ENCODE assay signal across 23 cellular contexts in the genomic region with DNA sequence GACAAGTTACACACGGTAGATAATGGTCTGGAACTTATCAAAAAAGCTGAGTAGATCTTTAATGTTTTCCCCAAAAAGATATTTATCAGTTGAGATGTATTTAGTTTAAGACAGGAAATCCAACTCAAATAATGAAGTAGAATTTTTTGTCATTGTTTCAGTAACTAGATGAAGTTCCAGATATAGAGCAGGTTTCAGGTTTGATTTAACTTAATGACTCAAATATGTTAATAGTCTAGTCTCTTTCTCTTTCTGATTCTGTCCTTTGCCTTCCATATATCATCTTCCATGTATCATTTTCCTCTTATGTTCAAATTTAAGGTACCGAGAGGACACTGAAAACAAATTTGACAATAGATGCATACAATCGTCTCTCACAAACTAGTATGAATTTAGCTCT. TPM values are rescaled to one million over a fixed set of nuclear protein-coding genes. Genes with fewer than 3 reads are reported as not detected.
DNase-seq lines count a peak whose midpoint lies in the region; ATAC-seq and TF ChIP-seq lines count a peak whose summit lies in the region.
"Had no signal": no experiment of that assay in that cellular context is flagged by ENCODE, and none has a peak within 500 bp of the region (broad histone marks: within the 10 kb centered on the region; RNA-seq: fewer than 3 reads in every experiment).

No MANE protein-coding gene starts in this region.

- H3K4me3 Mint-ChIP-seq in activated T-cell treated with anti-CD3 and anti-CD28 coated beads, Interleukin-2, amount 50 U/mL, for 72 hours = peak overlapping the region; percentile 18 to 35
- H3K4me3 Mint-ChIP-seq in activated T-helper 17 cell treated with anti-CD3 and anti-CD28 coated beads, Interleukin-2, amount 50 U/mL, for 72 hours = peak overlapping the region; percentile 50
- no peak overlapping the region for H3K4me3 Mint-ChIP-seq in stimulated activated naive CD8-positive, alpha-beta T cell treated with anti-CD3 and anti-CD28 coated beads, Interleukin-15, amount 100 ng/mL, for 72 hours
- H3K4me3 Mint-ChIP-seq: CD4-positive, alpha-beta T cell; H9; HFFc6; IgD-negative memory B cell had no signal

- H3K4me1 Mint-ChIP-seq in activated T-cell treated with anti-CD3 and anti-CD28 coated beads, Interleukin-2, amount 50 U/mL, for 72 hours (ENCODE audit: low read depth) = peaks cover 31% of the 10 kb centered on the region
- H3K4me1 Mint-ChIP-seq in activated T-helper 17 cell treated with anti-CD3 and anti-CD28 coated beads, Interleukin-2, amount 50 U/mL, for 72 hours = peaks cover 34% of the 10 kb centered on the region
- peaks cover 47% of the 10 kb centered on the region for H3K4me1 Mint-ChIP-seq in stimulated activated naive CD8-positive, alpha-beta T cell treated with anti-CD3 and anti-CD28 coated beads, Interleukin-15, amount 100 ng/mL, for 72 hours
- H3K4me1 Mint-ChIP-seq: IgD-negative memory B cell had no signal

- peaks cover 0 to 2% of the 10 kb centered on the region in 2 donors for H3K9me3 ChIP-seq in ovary

- H3K36me3 Mint-ChIP-seq in activated T-cell treated with anti-CD3 and anti-CD28 coated beads, Interleukin-2, amount 50 U/mL, for 72 hours (ENCODE audit: insufficient read depth in 2 of 2) = peaks cover 14 to 17% of the 10 kb centered on the region in 2 donors
- H3K36me3 Mint-ChIP-seq in activated T-helper 17 cell treated with anti-CD3 and anti-CD28 coated beads, Interleukin-2, amount 50 U/mL, for 72 hours (ENCODE audit: low read depth) = no peaks in the 10 kb centered on the region

- H3K27ac Mint-ChIP-seq in activated T-cell treated with anti-CD3 and anti-CD28 coated beads, Interleukin-2, amount 50 U/mL, for 72 hours = no peak overlapping the region
- peak overlapping the region; percentile 23 for H3K27ac Mint-ChIP-seq in activated T-helper 17 cell treated with anti-CD3 and anti-CD28 coated beads, Interleukin-2, amount 50 U/mL, for 72 hours
- peak overlapping the region in 1 of 2 donors; percentile 81 for H3K27ac Mint-ChIP-seq in stimulated activated naive CD8-positive, alpha-beta T cell treated with anti-CD3 and anti-CD28 coated beads, Interleukin-15, amount 100 ng/mL, for 72 hours
- H3K27ac Mint-ChIP-seq: CD4-positive, alpha-beta T cell; H9; HFFc6; IgD-negative memory B cell had no signal

- no peaks in the 10 kb centered on the region for H3K4me1 ChIP-seq in ovary (ENCODE audit: insufficient read depth)

- TF ChIP-seq POLR2A in ovary (IDR thresholded peaks at IDR 0.05) = no peak

- TF ChIP-seq CTCF in ovary (IDR thresholded peaks at IDR 0.05) = no peak

- intact Hi-C loops in ovary (cut with DNase I) = no loop called here

- H3K27me3 ChIP-seq in ovary = no peaks in the 10 kb centered on the region

- DNase-seq in activated T-cell treated with anti-CD3 and anti-CD28 coated beads, Interleukin-2, amount 50 U/mL, for 72 hours = no peak
- DNase-seq in activated T-cell treated with anti-CD3 and anti-CD28 coated beads for 4 hours = no peak
- DNase-seq in stimulated activated naive CD8-positive, alpha-beta T cell treated with anti-CD3 and anti-CD28 coated beads, Interleukin-15, amount 100 ng/mL, for 72 hours = no peak
- no peak for DNase-seq in kidney tubule cell (ENCODE audit: low spot score)
- DNase-seq in ovary = no peak
- DNase-seq: CD4-positive, alpha-beta T cell; COR-L47; DMS79; GM23248; H9; HFFc6; NCI-H1105; NCI-H146; NCI-H2029; NCI-H226; NCI-H510A treated with DMSO at 0.1 percent for 48 hours; NCI-H748 treated with DMSO at 0.1 percent for 48 hours; NK-92 treated with Interleukin-12 subunit alpha and Interleukin-12 subunit beta, amount 100 ng/mL, for 24 hours; SHP77 treated with DMSO at 0.1 percent for 48 hours had no signal

- no peaks in the 10 kb centered on the region for H3K36me3 ChIP-seq in ovary

- no peaks in the 10 kb centered on the region for H3K27me3 Mint-ChIP-seq in activated T-cell treated with anti-CD3 and anti-CD28 coated beads, Interleukin-2, amount 50 U/mL, for 72 hours (ENCODE audit: low read depth)
- no peaks in the 10 kb centered on the region for H3K27me3 Mint-ChIP-seq in activated T-helper 17 cell treated with anti-CD3 and anti-CD28 coated beads, Interleukin-2, amount 50 U/mL, for 72 hours
- H3K27me3 Mint-ChIP-seq in stimulated activated naive CD8-positive, alpha-beta T cell treated with anti-CD3 and anti-CD28 coated beads, Interleukin-15, amount 100 ng/mL, for 72 hours = no peaks in the 10 kb centered on the region
- H3K27me3 Mint-ChIP-seq: CD4-positive, alpha-beta T cell had no signal

- WGBS in ovary, 3 donors = 82 to 87% (median 84%) methylated on average over 3 of the region's 3 CpGs

- H3K9me3 Mint-ChIP-seq in activated T-cell treated with anti-CD3 and anti-CD28 coated beads, Interleukin-2, amount 50 U/mL, for 72 hours = peaks cover 10 to 18% of the 10 kb centered on the region in 2 donors
- peaks cover 19% of the 10 kb centered on the region for H3K9me3 Mint-ChIP-seq in activated T-helper 17 cell treated with anti-CD3 and anti-CD28 coated beads, Interleukin-2, amount 50 U/mL, for 72 hours
- H3K9me3 Mint-ChIP-seq in stimulated activated naive CD8-positive, alpha-beta T cell treated with anti-CD3 and anti-CD28 coated beads, Interleukin-15, amount 100 ng/mL, for 72 hours = peaks cover 19 to 31% of the 10 kb centered on the region in 2 donors

- TF ChIP-seq EP300 in ovary (IDR thresholded peaks at IDR 0.05) = no peak

- H3K4me3 ChIP-seq in ovary = no peak overlapping the region
- H3K4me3 ChIP-seq: GM23248 had no signal

- no peak overlapping the region for H3K27ac ChIP-seq in ovary
- H3K27ac ChIP-seq: GM23248, RWPE1 had no signal

- ATAC-seq in activated T-cell treated with anti-CD3 and anti-CD28 coated beads, Interleukin-2, amount 50 U/mL, for 72 hours (replicated peaks in 1 of 2) = peak; percentile 45 to 65
- peak; percentile 59 for ATAC-seq in HG02610 (IDR thresholded peaks at IDR 0.05; ENCODE audit: unreplicated experiment)
- ATAC-seq in activated T-helper 17 cell treated with anti-CD3 and anti-CD28 coated beads, Interleukin-2, amount 50 U/mL, for 72 hours (replicated peaks) = peak; percentile 83
- peak; percentile 57 for ATAC-seq in stimulated activated naive CD8-positive, alpha-beta T cell treated with anti-CD3 and anti-CD28 coated beads, Interleukin-15, amount 100 ng/mL, for 72 hours

RNA-seq across cellular contexts. Expression of gene DOCK10, which starts 23.6 kb away (rescaled TPM):
- total RNA-seq in activated T-cell treated with anti-CD3 and anti-CD28 coated beads, Interleukin-2, amount 50 U/mL, for 72 hours = 100 to 1,000 TPM; 179 to 199 TPM
- total RNA-seq in activated T-helper 17 cell treated with anti-CD3 and anti-CD28 coated beads, Interleukin-2, amount 50 U/mL, for 72 hours = 100 to 1,000 TPM; 142 to 227 TPM
- 10 to 100 TPM; 28.9 to 42.5 (median 32.8) TPM for total RNA-seq in ovary
- polyA plus RNA-seq in ovary = 10 to 100 TPM; 15.3 to 15.9 TPM

Comparison
In these comparisons a context has a peak if more than half of its experiments do, and no peak if none do; other contexts are left out.
1. H3K4me3 Mint-ChIP-seq: peak in activated T-cell treated with anti-CD3 and anti-CD28 coated beads, Interleukin-2, amount 50 U/mL, for 72 hours (2 of 2) and activated T-helper 17 cell treated with anti-CD3 and anti-CD28 coated beads, Interleukin-2, amount 50 U/mL, for 72 hours (single experiment); none in stimulated activated naive CD8-positive, alpha-beta T cell treated with anti-CD3 and anti-CD28 coated beads, Interleukin-15, amount 100 ng/mL, for 72 hours (0 of 2).
2. Peak in every context shown above with its lines, with median percentiles within 50 percentile points of each other: ATAC-seq.